Comparison of ENCODE assay signal across 9 cellular contexts in genomic region chr1:154407866-154408777, GRCh38. TPM values are rescaled to one million over a fixed set of nuclear protein-coding genes. Genes with fewer than 3 reads are reported as not detected.
A peak's percentile ranks its signal among the peaks of the same experiment; 100 is the strongest.
DNase-seq lines count a peak whose midpoint lies in the region; ATAC-seq and TF ChIP-seq lines count a peak whose summit lies in the region.
"Had no signal": no experiment of that assay in that cellular context is flagged by ENCODE, and none has a peak within 500 bp of the region (broad histone marks: within the 10 kb centered on the region; RNA-seq: fewer than 3 reads in every experiment).

No MANE protein-coding gene starts in this region.

- no peaks in the 10 kb centered on the region for H3K36me3 Mint-ChIP-seq in endothelial cell (ENCODE audit: low read depth, unreplicated experiment)

- H3K36me3 ChIP-seq in DOHH2 (ENCODE audit: control insufficient read depth, low read length) (no peaks in the 10 kb centered on the region), Panc1 (ENCODE audit: control insufficient read depth, insufficient read depth, low read length) (no peaks in the 10 kb centered on the region), HAP-1 (replicated peaks) (no peaks in the 10 kb centered on the region)
- H3K36me3 ChIP-seq: pancreas had no signal

- TF ChIP-seq CTCF in DOHH2 (IDR thresholded peaks at IDR 0.05; ENCODE audit: low read depth, low read length, poor library complexity, severe bottlenecking) (no peak), Panc1 (IDR thresholded peaks at IDR 0.05) (no peak), endothelial cell (IDR thresholded peaks at IDR 0.05; ENCODE audit: unreplicated experiment) (no peak)

- peak overlapping the region; percentile 88 for H3K4me2 ChIP-seq in DOHH2 (ENCODE audit: low read length)

- peaks cover 11% of the 10 kb centered on the region for H3K4me1 Mint-ChIP-seq in endothelial cell (ENCODE audit: unreplicated experiment)

- peaks cover 16% of the 10 kb centered on the region for H3F3A ChIP-seq in DOHH2 (ENCODE audit: control insufficient read depth, insufficient read depth)

- no peaks in the 10 kb centered on the region for H3K79me2 ChIP-seq in DOHH2 (ENCODE audit: control insufficient read depth, low read length)

- peaks cover 7% of the 10 kb centered on the region; the same call in 1 of the 2 replicates for H4K20me1 ChIP-seq in DOHH2 (ENCODE audit: control insufficient read depth, insufficient read depth, low read depth, low read length)

- peaks cover 36% of the 10 kb centered on the region for H3K27me3 ChIP-seq in DOHH2 (ENCODE audit: control insufficient read depth, low read length)
- no peaks in the 10 kb centered on the region for H3K27me3 ChIP-seq in Panc1 (ENCODE audit: control insufficient read depth, insufficient read depth, low read length)
- H3K27me3 ChIP-seq in HAP-1 (ENCODE audit: low read depth), result peaks cover 5% of the 10 kb centered on the region; the same call in 1 of the 2 replicates
- H3K27me3 ChIP-seq: pancreas had no signal

- no peak overlapping the region for H3K4me3 Mint-ChIP-seq in endothelial cell (ENCODE audit: unreplicated experiment)

- POLR2A ChIA-PET in Panc1 (lab: Charles Lee), result interaction anchor here (0.5 to 1.2 kb wide), 2 partner anchors 12 to 18 kb away, joined by 5 to 6 read pairs; no protein-coding TSS in a partner anchor

- H3K27ac ChIP-seq in DOHH2 (ENCODE audit: low read depth, low read length), result peak overlapping the region; percentile 30
- H3K27ac ChIP-seq in Panc1 (ENCODE audit: low read length), result peak overlapping the region; percentile 88

- H3K4me3 ChIP-seq in DOHH2 (ENCODE audit: low read length) (peak overlapping the region; percentile 48), Panc1 (ENCODE audit: low read depth in 2 of 2, low read length in 2 of 2) (peak overlapping the region; percentile 6 to 73; a peak in 3 of 4 replicates), HAP-1 (no peak overlapping the region)

- H3K9me3 ChIP-seq in DOHH2 (ENCODE audit: control insufficient read depth, insufficient read depth, low read length) (no peaks in the 10 kb centered on the region), Panc1 (ENCODE audit: control insufficient read depth, insufficient read depth, low read depth, low read length) (no peaks in the 10 kb centered on the region), HAP-1 (no peaks in the 10 kb centered on the region)
- H3K9me3 ChIP-seq: pancreas had no signal

- H3K27ac Mint-ChIP-seq in endothelial cell (ENCODE audit: unreplicated experiment), result peak overlapping the region; percentile 12

- no TSS peak for BruUV-seq in Panc1 (replicated peaks; lab: Mats Ljungman, UMichigan)

- CTCF ChIA-PET in Panc1 (lab: Charles Lee), result interaction anchor here (1.2 kb wide), 1 partner anchor 71 kb away, joined by 3 read pairs; no protein-coding TSS in a partner anchor

- DNase-seq in Panc1 (ENCODE audit: low read depth, low spot score), result no peak
- DNase-seq in endothelial cell (ENCODE audit: low spot score), result no peak
- peak; percentile 15 for DNase-seq in putamen (ENCODE audit: low spot score)
- DNase-seq in NK-92 (lab: John Stamatoyannopoulos, UW; ENCODE audit: unreplicated experiment), result no peak
- DNase-seq in HAP-1 (ENCODE audit: low spot score in 2 of 2), result no peak
- no peak for DNase-seq in cerebellar nuclear complex (lab: John Stamatoyannopoulos, UW)

- H3K4me1 ChIP-seq in DOHH2 (ENCODE audit: control insufficient read depth, low read length) (peaks cover 78% of the 10 kb centered on the region), Panc1 (ENCODE audit: control insufficient read depth, insufficient read depth, low read length) (peaks cover 46% of the 10 kb centered on the region), HAP-1 (peaks cover 1% of the 10 kb centered on the region)

- ATAC-seq in Panc1 (no peak), HG02970 (IDR thresholded peaks at IDR 0.05; ENCODE audit: low FRiP score, unreplicated experiment) (no peak)

- in situ Hi-C loops in Panc1 (cut with HindIII; ENCODE audit: low pct_unique_long_range_greater_than_20kb, low sequenced_read_pairs), result no loop called here
- in situ Hi-C loops in HAP-1 (cut with MboI; ENCODE audit: low sequenced_read_pairs), result no loop called here

- peaks cover 4% of the 10 kb centered on the region for H3K27me3 Mint-ChIP-seq in endothelial cell (ENCODE audit: unreplicated experiment)

- no peaks in the 10 kb centered on the region for H3K9me2 ChIP-seq in DOHH2 (replicated peaks; ENCODE audit: control insufficient read depth, low read length)

- H3K9me3 Mint-ChIP-seq in endothelial cell (ENCODE audit: unreplicated experiment), result no peaks in the 10 kb centered on the region

- intact Hi-C loops in Panc1 (cut with micrococcal nuclease; ENCODE audit: unreplicated experiment), result no loop called here

RNA-seq across cellular contexts. Expression of gene IL6R, which starts 3.0 kb away (rescaled TPM):
- total RNA-seq in Panc1 (2021; ENCODE audit: unreplicated experiment) (12.2 TPM), endothelial cell (ENCODE audit: unreplicated experiment) (1.0 TPM)
- 14.1 TPM for polyA plus RNA-seq in Panc1 (2012; ENCODE audit: insufficient read length)
